8 cellular contexts compared by ENCODE assay signal in genomic region chr19:3270908-3271307, GRCh38. TPM values are rescaled to one million over a fixed set of nuclear protein-coding genes. Genes with fewer than 3 reads are reported as not detected.
DNase-seq lines count a peak whose midpoint lies in the region; ATAC-seq, FAIRE-seq and TF ChIP-seq lines count a peak whose summit lies in the region.

No MANE protein-coding gene starts in this region.

- no peaks in the 10 kb centered on the region for H3K36me3 ChIP-seq in hepatocyte (replicated peaks; ENCODE audit: insufficient read depth, low read depth)
- no peaks in the 10 kb centered on the region for H3K36me3 ChIP-seq in kidney (ENCODE audit: control insufficient read depth in 1 of 2, insufficient read depth in 2 of 2, low read length in 2 of 2)

- H3K9me3 Mint-ChIP-seq in activated CD8-positive, alpha-beta T cell treated with anti-CD3 and anti-CD28 coated beads for 36 hours = no peaks in the 10 kb centered on the region

- no peaks in the 10 kb centered on the region for H3K36me3 Mint-ChIP-seq in activated CD8-positive, alpha-beta T cell treated with anti-CD3 and anti-CD28 coated beads for 36 hours (ENCODE audit: low read depth)

- intact Hi-C loops in activated CD8-positive, alpha-beta T cell treated with anti-CD3 and anti-CD28 coated beads for 36 hours (cut with micrococcal nuclease) = no loop called here
- intact Hi-C loops in kidney (cut with DNase I) = no loop called here

- TF ChIP-seq CTCF in activated CD8-positive, alpha-beta T cell treated with anti-CD3 and anti-CD28 coated beads for 36 hours (IDR thresholded peaks at IDR 0.05) = no peak
- no peak for TF ChIP-seq CTCF in hepatocyte (IDR thresholded peaks at IDR 0.05; ENCODE audit: poor library complexity)
- no peak for TF ChIP-seq CTCF in kidney (IDR thresholded peaks at IDR 0.05; ENCODE audit: borderline replicate concordance, extremely low read depth, insufficient read depth)

- WGBS in hepatocyte (ENCODE audit: low lambda C conversion rate, missing lambda C conversion rate) = 42% methylated on average over 2 of the region's 11 CpGs

- peaks cover 12% of the 10 kb centered on the region for H3K4me1 Mint-ChIP-seq in activated CD8-positive, alpha-beta T cell treated with anti-CD3 and anti-CD28 coated beads for 36 hours (ENCODE audit: low read depth)

- peaks cover 2% of the 10 kb centered on the region for H3K4me1 ChIP-seq in hepatocyte (ENCODE audit: insufficient read depth)
- no peaks in the 10 kb centered on the region for H3K4me1 ChIP-seq in kidney (ENCODE audit: control insufficient read depth in 1 of 2, insufficient read depth in 1 of 2, low read depth in 1 of 2, low read length in 2 of 2)

- H3K27ac Mint-ChIP-seq in activated CD8-positive, alpha-beta T cell treated with anti-CD3 and anti-CD28 coated beads for 36 hours = no peak overlapping the region

- no peaks in the 10 kb centered on the region for H3K9me2 ChIP-seq in hepatocyte (replicated peaks; ENCODE audit: insufficient read depth)

- no peak for ATAC-seq in activated CD8-positive, alpha-beta T cell treated with anti-CD3 and anti-CD28 coated beads for 36 hours
- ATAC-seq in HG03135 (IDR thresholded peaks at IDR 0.05; ENCODE audit: unreplicated experiment) (no peak), HG03342 (IDR thresholded peaks at IDR 0.05; ENCODE audit: unreplicated experiment) (no peak), HG02763 (IDR thresholded peaks at IDR 0.05; ENCODE audit: unreplicated experiment) (no peak)

- H3K9me3 ChIP-seq in hepatocyte (ENCODE audit: low read depth) (no peaks in the 10 kb centered on the region), kidney (ENCODE audit: control insufficient read depth in 1 of 2, low read length in 2 of 2) (peaks cover 0 to 10% of the 10 kb centered on the region in 2 donors)

- H4K20me1 ChIP-seq in hepatocyte (ENCODE audit: insufficient read depth, poor library complexity, severe bottlenecking) = no peaks in the 10 kb centered on the region

- DNase-seq in DMS153 treated with DMSO at 0.1 percent for 48 hours (lab: John Stamatoyannopoulos, UW; ENCODE audit: unreplicated experiment) = peak; percentile 29
- peak; percentile 96 for DNase-seq in NCI-H1105 treated with DMSO at 0.1 percent for 48 hours (lab: John Stamatoyannopoulos, UW)
- peak; percentile 82 for DNase-seq in activated CD8-positive, alpha-beta T cell treated with anti-CD3 and anti-CD28 coated beads for 36 hours
- DNase-seq in hepatocyte (ENCODE audit: low spot score) = peak; percentile 47
- DNase-seq in kidney = no peak

- H3K27me3 ChIP-seq in hepatocyte = peaks cover 16% of the 10 kb centered on the region

- CTCF ChIA-PET in activated CD8-positive, alpha-beta T cell treated with anti-CD3 and anti-CD28 coated beads for 36 hours (lab: Charles Lee) = no interaction called here

- H3K4me3 Mint-ChIP-seq in activated CD8-positive, alpha-beta T cell treated with anti-CD3 and anti-CD28 coated beads for 36 hours = no peak overlapping the region

- no peak for FAIRE-seq in kidney (lab: Jason Lieb, UNC)

- no peak overlapping the region for H3K9ac ChIP-seq in kidney (ENCODE audit: low read length in 2 of 2)

- H3K27me3 Mint-ChIP-seq in activated CD8-positive, alpha-beta T cell treated with anti-CD3 and anti-CD28 coated beads for 36 hours = peaks cover 24% of the 10 kb centered on the region

- H2AFZ ChIP-seq in hepatocyte = no peak overlapping the region

- H3K4me2 ChIP-seq in hepatocyte = no peak overlapping the region

- H3K79me2 ChIP-seq in hepatocyte = no peaks in the 10 kb centered on the region

- no peak overlapping the region for H3K27ac ChIP-seq in hepatocyte
- no peak overlapping the region for H3K27ac ChIP-seq in kidney (ENCODE audit: low read depth in 2 of 2, low read length in 2 of 2)

- POLR2A ChIA-PET in activated CD8-positive, alpha-beta T cell treated with anti-CD3 and anti-CD28 coated beads for 36 hours (lab: Charles Lee) = interaction anchor here (0.6 kb wide), 1 partner anchor 10 kb away, joined by 3 read pairs; no protein-coding TSS in a partner anchor

- H3K4me3 ChIP-seq in hepatocyte = no peak overlapping the region
- H3K4me3 ChIP-seq in kidney (ENCODE audit: low read length in 2 of 2) = no peak overlapping the region

RNA-seq across cellular contexts. Expression of gene CELF5, which starts 46.4 kb away (rescaled TPM):
- under 1 TPM; 0.20 to 0.56 TPM for total RNA-seq in activated CD8-positive, alpha-beta T cell treated with anti-CD3 and anti-CD28 coated beads for 36 hours
- 0.03 TPM in 1 of 2 replicates, not detected in the other for total RNA-seq in hepatocyte
- polyA plus RNA-seq in hepatocyte = 0.17 and 0.90 TPM in 2 replicates
- total RNA-seq in kidney = 0.38 TPM
- 0.15 TPM for polyA plus RNA-seq in kidney (ENCODE audit: insufficient read depth, low read depth, low replicate concordance)
